In the genomic region with DNA sequence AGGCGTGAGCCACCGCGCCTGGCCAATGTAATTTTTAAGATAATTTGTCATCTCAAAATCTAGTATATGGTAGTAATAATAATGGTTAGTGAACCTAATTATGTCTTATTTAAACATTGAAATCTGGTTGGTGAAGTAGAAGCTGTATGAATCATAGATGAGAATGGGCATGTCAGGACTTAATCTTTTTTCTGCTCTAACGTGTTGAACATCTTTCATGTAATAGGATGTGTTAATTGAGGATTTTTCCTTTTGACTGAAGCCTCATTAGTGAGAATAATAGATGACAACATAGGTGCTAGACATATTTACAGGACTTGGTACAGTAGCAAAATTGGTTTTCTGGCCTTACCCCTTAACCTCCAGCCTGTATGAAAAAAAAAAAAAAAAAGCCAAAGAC, we compare ENCODE assay signal across 21 cellular contexts.
"Had no signal": no experiment of that assay in that cellular context is flagged by ENCODE, and none has a peak within 500 bp of the region (broad histone marks: within the 10 kb centered on the region; RNA-seq: fewer than 3 reads in every experiment).

No MANE protein-coding gene starts in this region.

- H3K9ac ChIP-seq: SK-N-SH had no signal

- H3K4me2 ChIP-seq: SK-N-SH had no signal

- H3K27me3 ChIP-seq: MG63 had no signal

- H3K4me3 ChIP-seq: MG63 had no signal

- DNase-seq: KBM-7, MG63, NCI-H1092, NCI-H1105 treated with DMSO at 0.1 percent for 48 hours, NCI-H1417 treated with DMSO at 0.1 percent for 48 hours, NCI-H146, NCI-H1694 treated with DMSO at 0.1 percent for 48 hours, NCI-H1930, NCI-H2081, NCI-H2107, NCI-H2227 treated with DMSO at 0.1 percent for 48 hours, NCI-H446, NCI-H510A, NCI-H524 treated with DMSO at 0.1 percent for 48 hours, NCI-H69, NCI-H774, RPMI8226, SHP77, SK-N-SH, SW 1271 had no signal

- H3K36me3 ChIP-seq: MG63 had no signal

- H3K27ac ChIP-seq: HL-60 had no signal
